8 cellular contexts compared by ENCODE assay signal in genomic region chr9:98057095-98057799, GRCh38. TPM values are rescaled to one million over a fixed set of nuclear protein-coding genes. Genes with fewer than 3 reads are reported as not detected.
A peak's percentile ranks its signal among the peaks of the same experiment; 100 is the strongest.
DNase-seq lines count a peak whose midpoint lies in the region; TF ChIP-seq lines count a peak whose summit lies in the region.

No MANE protein-coding gene starts in this region.

- H3K27me3 ChIP-seq in mononuclear cell (ENCODE audit: insufficient read depth, low read length): no peaks in the 10 kb centered on the region

- peaks cover 25% of the 10 kb centered on the region for H3K4me1 ChIP-seq in mononuclear cell (ENCODE audit: insufficient read depth, low read length)

- TF ChIP-seq CTCF in GM20000 (IDR thresholded peaks at IDR 0.05; ENCODE audit: extremely low read depth, missing control alignments): no peak

- H3K4me3 ChIP-seq in mononuclear cell (ENCODE audit: low read length): peak overlapping the region; percentile 72

- DNase-seq in activated T-cell treated with anti-CD3 and anti-CD28 coated beads for 4 hours (peak; percentile 32), RPMI8226 (peak; percentile 22), dermis blood vessel endothelial cell (peak; percentile 42), DMS79 treated with DMSO at 0.1 percent for 48 hours (lab: John Stamatoyannopoulos, UW) (no peak), GM20000 (ENCODE audit: low spot score) (no peak), GM19240 (ENCODE audit: insufficient read length, low spot score) (no peak)
- no peak for DNase-seq in activated T-cell treated with anti-CD3 and anti-CD28 coated beads, Interleukin-2, amount 50 U/mL, for 48 hours

- H3K9me3 ChIP-seq in mononuclear cell (ENCODE audit: low read depth, low read length): no peaks in the 10 kb centered on the region

RNA-seq across cellular contexts. Expression of gene NANS, which starts 0.7 kb away (rescaled TPM):
- total RNA-seq in dermis blood vessel endothelial cell: 106 and 139 TPM in 2 replicates
- total RNA-seq in mononuclear cell: 41.1 TPM

Comparison
In these comparisons a context has a peak if more than half of its experiments do, and no peak if none do; other contexts are left out.
1. DNase-seq: peak in activated T-cell treated with anti-CD3 and anti-CD28 coated beads for 4 hours (single experiment), RPMI8226 (single experiment) and dermis blood vessel endothelial cell (single experiment); none in activated T-cell treated with anti-CD3 and anti-CD28 coated beads, Interleukin-2, amount 50 U/mL, for 48 hours (0 of 2), DMS79 treated with DMSO at 0.1 percent for 48 hours (single experiment), GM20000 (single experiment) and GM19240 (single experiment).